Comparison of ENCODE assay signal across 1 cellular context in the genomic region with DNA sequence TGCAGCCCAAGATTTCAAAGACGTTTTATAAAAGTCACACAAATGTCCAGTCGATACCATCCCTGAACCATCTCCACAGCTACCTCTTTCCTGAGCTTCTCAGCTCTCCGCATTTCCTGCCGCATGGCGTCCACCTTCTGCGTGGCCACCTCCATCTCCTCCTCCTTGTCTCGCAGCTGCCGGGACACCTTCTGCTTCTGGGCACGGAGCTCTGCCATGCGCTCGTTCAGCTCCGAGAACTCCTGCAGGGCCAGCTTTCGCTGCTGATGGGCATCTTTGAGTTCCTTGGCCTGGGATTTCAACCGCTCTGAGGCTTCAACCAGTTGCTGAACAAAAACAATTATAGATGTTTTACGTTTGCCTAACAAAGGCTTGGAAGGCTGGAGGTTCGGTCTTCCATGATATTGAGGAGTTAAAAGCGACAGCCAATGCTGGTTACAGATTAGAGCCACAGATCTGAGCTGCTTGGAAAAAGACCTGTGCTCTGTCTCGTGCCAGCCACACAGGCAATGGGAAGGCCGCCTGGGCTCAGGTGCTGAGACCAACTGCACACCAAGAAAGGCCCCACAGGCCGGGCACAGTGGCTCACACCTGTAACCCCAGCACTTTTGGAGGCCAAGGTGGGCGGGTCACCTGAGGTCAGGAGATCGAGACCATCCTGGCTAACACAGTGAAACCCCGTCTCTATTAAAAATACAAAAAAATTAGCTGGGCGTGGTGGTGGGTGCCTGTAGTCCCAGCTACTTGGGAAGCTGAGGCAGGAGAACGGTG.
TF ChIP-seq lines count a peak whose summit lies in the region.

No MANE protein-coding gene starts in this region.

TF ChIP-seq in SK-N-SH treated with all-trans-retinoic acid at 6 μM for 48 hours, 23 proteins besides CTCF, POLR2A, EP300 and RAD21 (continued from another document):
- TF ChIP-seq, protein P1, sequence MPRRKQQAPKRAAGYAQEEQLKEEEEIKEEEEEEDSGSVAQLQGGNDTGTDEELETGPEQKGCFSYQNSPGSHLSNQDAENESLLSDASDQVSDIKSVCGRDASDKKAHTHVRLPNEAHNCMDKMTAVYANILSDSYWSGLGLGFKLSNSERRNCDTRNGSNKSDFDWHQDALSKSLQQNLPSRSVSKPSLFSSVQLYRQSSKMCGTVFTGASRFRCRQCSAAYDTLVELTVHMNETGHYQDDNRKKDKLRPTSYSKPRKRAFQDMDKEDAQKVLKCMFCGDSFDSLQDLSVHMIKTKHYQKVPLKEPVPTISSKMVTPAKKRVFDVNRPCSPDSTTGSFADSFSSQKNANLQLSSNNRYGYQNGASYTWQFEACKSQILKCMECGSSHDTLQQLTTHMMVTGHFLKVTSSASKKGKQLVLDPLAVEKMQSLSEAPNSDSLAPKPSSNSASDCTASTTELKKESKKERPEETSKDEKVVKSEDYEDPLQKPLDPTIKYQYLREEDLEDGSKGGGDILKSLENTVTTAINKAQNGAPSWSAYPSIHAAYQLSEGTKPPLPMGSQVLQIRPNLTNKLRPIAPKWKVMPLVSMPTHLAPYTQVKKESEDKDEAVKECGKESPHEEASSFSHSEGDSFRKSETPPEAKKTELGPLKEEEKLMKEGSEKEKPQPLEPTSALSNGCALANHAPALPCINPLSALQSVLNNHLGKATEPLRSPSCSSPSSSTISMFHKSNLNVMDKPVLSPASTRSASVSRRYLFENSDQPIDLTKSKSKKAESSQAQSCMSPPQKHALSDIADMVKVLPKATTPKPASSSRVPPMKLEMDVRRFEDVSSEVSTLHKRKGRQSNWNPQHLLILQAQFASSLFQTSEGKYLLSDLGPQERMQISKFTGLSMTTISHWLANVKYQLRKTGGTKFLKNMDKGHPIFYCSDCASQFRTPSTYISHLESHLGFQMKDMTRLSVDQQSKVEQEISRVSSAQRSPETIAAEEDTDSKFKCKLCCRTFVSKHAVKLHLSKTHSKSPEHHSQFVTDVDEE (CRISPR knock-in tag; IDR thresholded peaks at IDR 0.05) = no peak
- TF ChIP-seq, protein P2, sequence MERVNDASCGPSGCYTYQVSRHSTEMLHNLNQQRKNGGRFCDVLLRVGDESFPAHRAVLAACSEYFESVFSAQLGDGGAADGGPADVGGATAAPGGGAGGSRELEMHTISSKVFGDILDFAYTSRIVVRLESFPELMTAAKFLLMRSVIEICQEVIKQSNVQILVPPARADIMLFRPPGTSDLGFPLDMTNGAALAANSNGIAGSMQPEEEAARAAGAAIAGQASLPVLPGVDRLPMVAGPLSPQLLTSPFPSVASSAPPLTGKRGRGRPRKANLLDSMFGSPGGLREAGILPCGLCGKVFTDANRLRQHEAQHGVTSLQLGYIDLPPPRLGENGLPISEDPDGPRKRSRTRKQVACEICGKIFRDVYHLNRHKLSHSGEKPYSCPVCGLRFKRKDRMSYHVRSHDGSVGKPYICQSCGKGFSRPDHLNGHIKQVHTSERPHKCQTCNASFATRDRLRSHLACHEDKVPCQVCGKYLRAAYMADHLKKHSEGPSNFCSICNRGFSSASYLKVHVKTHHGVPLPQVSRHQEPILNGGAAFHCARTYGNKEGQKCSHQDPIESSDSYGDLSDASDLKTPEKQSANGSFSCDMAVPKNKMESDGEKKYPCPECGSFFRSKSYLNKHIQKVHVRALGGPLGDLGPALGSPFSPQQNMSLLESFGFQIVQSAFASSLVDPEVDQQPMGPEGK (CRISPR knock-in tag; IDR thresholded peaks at IDR 0.05; ENCODE audit: borderline replicate concordance) = no peak
- TF ChIP-seq TOX (CRISPR knock-in tag; IDR thresholded peaks at IDR 0.05; ENCODE audit: borderline replicate concordance) (no peak), OSR1 (CRISPR knock-in tag; IDR thresholded peaks at IDR 0.05) (no peak), SNAI2 (CRISPR knock-in tag; IDR thresholded peaks at IDR 0.05) (no peak), ESRRG (CRISPR knock-in tag; IDR thresholded peaks at IDR 0.05) (no peak)
- TF ChIP-seq, protein P3, sequence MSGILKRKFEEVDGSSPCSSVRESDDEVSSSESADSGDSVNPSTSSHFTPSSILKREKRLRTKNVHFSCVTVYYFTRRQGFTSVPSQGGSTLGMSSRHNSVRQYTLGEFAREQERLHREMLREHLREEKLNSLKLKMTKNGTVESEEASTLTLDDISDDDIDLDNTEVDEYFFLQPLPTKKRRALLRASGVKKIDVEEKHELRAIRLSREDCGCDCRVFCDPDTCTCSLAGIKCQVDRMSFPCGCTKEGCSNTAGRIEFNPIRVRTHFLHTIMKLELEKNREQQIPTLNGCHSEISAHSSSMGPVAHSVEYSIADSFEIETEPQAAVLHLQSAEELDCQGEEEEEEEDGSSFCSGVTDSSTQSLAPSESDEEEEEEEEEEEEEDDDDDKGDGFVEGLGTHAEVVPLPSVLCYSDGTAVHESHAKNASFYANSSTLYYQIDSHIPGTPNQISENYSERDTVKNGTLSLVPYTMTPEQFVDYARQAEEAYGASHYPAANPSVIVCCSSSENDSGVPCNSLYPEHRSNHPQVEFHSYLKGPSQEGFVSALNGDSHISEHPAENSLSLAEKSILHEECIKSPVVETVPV (CRISPR knock-in tag; IDR thresholded peaks at IDR 0.05) = no peak
